23 cellular contexts compared by ENCODE assay signal in the genomic region with DNA sequence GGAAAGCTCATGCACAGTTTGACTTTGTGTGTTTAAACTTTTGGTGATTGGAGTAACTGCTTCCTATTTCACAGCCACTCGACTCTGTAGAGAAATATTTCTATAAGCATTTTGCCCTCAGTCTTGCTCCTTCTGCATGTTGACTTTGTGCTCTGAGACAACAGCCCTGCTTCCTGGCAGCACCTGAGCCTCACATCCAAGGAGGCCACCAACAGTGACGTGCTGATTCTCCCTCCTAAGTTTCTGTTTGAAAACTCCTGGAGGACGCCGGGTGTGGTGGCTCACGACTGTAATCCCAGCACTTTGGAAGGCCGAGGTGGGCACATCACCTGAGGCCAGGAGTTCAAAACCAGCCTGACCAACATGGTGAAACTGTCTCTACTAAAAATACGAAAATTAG.
"Had no signal": no experiment of that assay in that cellular context is flagged by ENCODE, and none has a peak within 500 bp of the region (broad histone marks: within the 10 kb centered on the region; RNA-seq: fewer than 3 reads in every experiment).

No MANE protein-coding gene starts in this region.

- DNase-seq: heart right ventricle; hippocampal formation; kidney; left colon; left ventricle myocardium inferior; naive thymus-derived CD8-positive, alpha-beta T cell; ovary; right lobe of liver; stimulated activated CD4-positive, alpha-beta T cell treated with anti-CD3 and anti-CD28 coated beads, Interleukin-1b, Interleukin-23, amount 100 ng/mL, for 48 hours; stimulated activated CD4-positive, alpha-beta T cell treated with anti-CD3 and anti-CD28 coated beads, Interleukin-4, amount 100 ng/mL, for 1 hour; stimulated activated naive B cell treated with anti-CD40 and anti-IgM and Interleukin-4, amounts not matched to agents 10 μg/mL and 1 μg/mL and 100 μg/mL, for 72 hours; stimulated activated naive CD8-positive, alpha-beta T cell treated with anti-CD3 and anti-CD28 coated beads, Interleukin-15, Interleukin-2, amounts not matched to agents 100 U/mL and 50 U/mL, for 24 hours; stomach; testis; transverse colon; uterus had no signal

- H3K27me3 Mint-ChIP-seq: memory B cell; progenitor cell of endocrine pancreas; stimulated activated naive B cell treated with anti-CD40 and anti-IgM and Interleukin-4, amounts not matched to agents 10 μg/mL and 1 μg/mL and 100 μg/mL, for 72 hours had no signal

- H3K36me3 ChIP-seq: heart right ventricle, left ventricle myocardium inferior, ovary, right atrium auricular region, right lobe of liver, stomach, thyroid gland, transverse colon, uterus had no signal

- H3K4me2 ChIP-seq: smooth muscle cell had no signal

- H3K4me1 ChIP-seq: right atrium auricular region, right lobe of liver, testis, thyroid gland, uterus had no signal

- H3K4me1 Mint-ChIP-seq: naive thymus-derived CD8-positive, alpha-beta T cell; neural crest cell had no signal

- H3K4me3 Mint-ChIP-seq: memory B cell; naive thymus-derived CD8-positive, alpha-beta T cell; nephron; neural crest cell; stimulated activated naive B cell treated with anti-CD40 and anti-IgM and Interleukin-4, amounts not matched to agents 10 μg/mL and 1 μg/mL and 100 μg/mL, for 72 hours had no signal

- H3K36me3 Mint-ChIP-seq: memory B cell; stimulated activated naive B cell treated with anti-CD40 and anti-IgM and Interleukin-4, amounts not matched to agents 10 μg/mL and 1 μg/mL and 100 μg/mL, for 72 hours had no signal

- H3K4me3 ChIP-seq: heart right ventricle, left ventricle myocardium inferior, ovary, right atrium auricular region, right lobe of liver, smooth muscle cell, stomach, testis, thyroid gland, transverse colon, uterus had no signal

- H3K27ac Mint-ChIP-seq: memory B cell; nephron; progenitor cell of endocrine pancreas; stimulated activated naive B cell treated with anti-CD40 and anti-IgM and Interleukin-4, amounts not matched to agents 10 μg/mL and 1 μg/mL and 100 μg/mL, for 72 hours had no signal

- H3K27me3 ChIP-seq: heart right ventricle, ovary, right atrium auricular region, right lobe of liver, stomach, testis, thyroid gland, transverse colon, uterus had no signal

- ATAC-seq: heart right ventricle; left colon; naive thymus-derived CD8-positive, alpha-beta T cell; right lobe of liver; stimulated activated naive B cell treated with anti-CD40 and anti-IgM and Interleukin-4, amounts not matched to agents 10 μg/mL and 1 μg/mL and 100 μg/mL, for 72 hours; stimulated activated naive CD8-positive, alpha-beta T cell treated with anti-CD3 and anti-CD28 coated beads, Interleukin-15, Interleukin-2, amounts not matched to agents 100 U/mL and 50 U/mL, for 24 hours had no signal

- H3K9me3 ChIP-seq: heart right ventricle, left ventricle myocardium inferior, ovary, right atrium auricular region, right lobe of liver, stomach, testis, thyroid gland, transverse colon, uterus had no signal

- H3K9me3 Mint-ChIP-seq: memory B cell; naive thymus-derived CD8-positive, alpha-beta T cell; nephron; neural crest cell; stimulated activated naive B cell treated with anti-CD40 and anti-IgM and Interleukin-4, amounts not matched to agents 10 μg/mL and 1 μg/mL and 100 μg/mL, for 72 hours had no signal

- H3K27ac ChIP-seq: heart right ventricle, left ventricle myocardium inferior, ovary, right atrium auricular region, right lobe of liver, stomach, testis, thyroid gland, transverse colon, uterus had no signal
